8 cellular contexts compared by ENCODE assay signal in the genomic region with DNA sequence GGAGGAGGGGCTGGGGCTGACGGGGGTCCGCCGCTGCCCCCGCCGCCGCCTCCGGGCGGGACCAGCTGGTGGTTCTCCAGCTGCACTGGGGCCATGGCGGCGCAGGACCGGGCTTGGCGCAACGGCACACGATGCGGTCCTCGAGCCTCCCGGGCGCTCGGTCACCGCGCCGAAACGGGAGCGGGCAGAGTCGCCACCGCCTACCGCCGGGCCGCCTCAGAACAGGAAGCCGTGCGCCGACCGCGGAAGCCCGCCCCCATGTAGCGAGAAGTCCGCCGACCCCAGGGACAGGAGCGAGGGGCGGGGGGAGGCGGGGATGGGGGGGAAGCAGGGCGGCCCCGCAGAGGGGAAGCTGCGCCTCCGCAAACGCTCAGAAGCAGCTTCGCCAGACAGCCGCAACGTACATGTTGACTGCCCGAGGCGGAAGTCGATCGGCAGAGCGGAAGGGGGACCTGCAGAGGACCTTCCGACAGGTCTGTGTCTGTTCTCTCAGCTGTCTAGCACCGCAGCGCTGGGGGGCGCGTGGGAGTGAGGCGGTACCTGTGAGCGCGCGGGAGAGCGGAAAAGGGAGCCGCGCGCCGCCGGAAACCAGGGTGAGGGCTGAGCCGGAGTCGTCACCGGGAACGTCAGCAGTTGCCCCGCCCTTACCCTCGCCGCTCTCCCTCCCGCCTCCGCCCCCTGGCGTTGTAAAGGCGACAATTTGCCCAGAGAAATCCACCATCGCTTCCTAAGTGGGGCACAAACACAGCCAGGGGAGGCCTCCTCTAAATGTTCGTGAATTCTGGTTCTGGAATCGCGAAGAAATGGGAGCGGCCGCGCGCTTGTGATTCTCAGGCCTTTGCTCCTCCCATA. TPM values are rescaled to one million over a fixed set of nuclear protein-coding genes. Genes with fewer than 3 reads are reported as not detected.
DNase-seq lines count a peak whose midpoint lies in the region; ATAC-seq, FAIRE-seq and TF ChIP-seq lines count a peak whose summit lies in the region.

Gene MED14 (minus strand): TSS at position 225 of the 852 bp plus-strand sequence. CDS start 130 bp downstream, at position 95.

- peak within 1 kb of the TSS; percentile 33 to 75 for H3K9ac ChIP-seq in kidney (ENCODE audit: low read length in 2 of 2)

- peak; percentile 52 for FAIRE-seq in kidney (lab: Jason Lieb, UNC)

- H3K4me1 ChIP-seq in kidney (ENCODE audit: control insufficient read depth in 1 of 2, insufficient read depth in 1 of 2, low read depth in 1 of 2, low read length in 2 of 2): no peaks in the 10 kb centered on the region

- H3K9me3 ChIP-seq in kidney (ENCODE audit: control insufficient read depth in 1 of 2, low read length in 2 of 2): no peaks in the 10 kb centered on the region

- H3K36me3 ChIP-seq in kidney (ENCODE audit: control insufficient read depth in 1 of 2, insufficient read depth in 2 of 2, low read length in 2 of 2): no peaks in the 10 kb centered on the region

- intact Hi-C loops in kidney (cut with DNase I): no loop called here

- peak within 1 kb of the TSS; percentile 82 to 84 for H3K4me3 ChIP-seq in kidney (ENCODE audit: low read length in 2 of 2)

- peak; percentile 92 for DNase-seq in Ammon's horn (ENCODE audit: low spot score)
- DNase-seq in NCI-H446 treated with DMSO at 0.1 percent for 48 hours (lab: John Stamatoyannopoulos, UW): peak; percentile 72
- peak; percentile 95 for DNase-seq in activated CD4-positive, CD25-positive, alpha-beta regulatory T cell treated with anti-CD3 and anti-CD28 coated beads, Interleukin-2, amount 50 U/mL, for 72 hours
- DNase-seq in cerebellar nuclear complex (lab: John Stamatoyannopoulos, UW): peak; percentile 38 to 49
- peak; percentile 97 for DNase-seq in kidney
- DNase-seq in stimulated activated CD4-positive, alpha-beta T cell treated with anti-CD3 and anti-CD28 coated beads, Interleukin-15, amount 100 ng/mL, for 24 hours: peak; percentile 92

- ATAC-seq in GM19043 (IDR thresholded peaks at IDR 0.05; ENCODE audit: low read depth, unreplicated experiment): peak; percentile 84
- ATAC-seq in HG03378 (IDR thresholded peaks at IDR 0.05; ENCODE audit: unreplicated experiment): peak; percentile 89

- H3K27ac ChIP-seq in kidney (ENCODE audit: low read depth in 2 of 2, low read length in 2 of 2): peak within 1 kb of the TSS; percentile 95 to 97

- TF ChIP-seq CTCF in kidney (IDR thresholded peaks at IDR 0.05; ENCODE audit: borderline replicate concordance, extremely low read depth, insufficient read depth): peak; percentile 57

RNA-seq across cellular contexts. Expression of gene MED14, which starts in this region (rescaled TPM):
- total RNA-seq in kidney: 53.7 TPM
- 5.9 TPM for polyA plus RNA-seq in kidney (ENCODE audit: insufficient read depth, low read depth, low replicate concordance)

Comparison
In these comparisons a context has a peak if more than half of its experiments do, and no peak if none do; other contexts are left out.
1. Peak in every context shown above with its lines: DNase-seq, ATAC-seq, H3K4me3 ChIP-seq and H3K27ac ChIP-seq.
2. DNase-seq: peak in every context shown above with its lines; median percentile 97 in kidney; 95 in activated CD4-positive, CD25-positive, alpha-beta regulatory T cell treated with anti-CD3 and anti-CD28 coated beads, Interleukin-2, amount 50 U/mL, for 72 hours; 92 in Ammon's horn; 92 in stimulated activated CD4-positive, alpha-beta T cell treated with anti-CD3 and anti-CD28 coated beads, Interleukin-15, amount 100 ng/mL, for 24 hours; 72 in NCI-H446 treated with DMSO at 0.1 percent for 48 hours; 44 in cerebellar nuclear complex.